Comparison of ENCODE assay signal across 28 cellular contexts in the genomic region with DNA sequence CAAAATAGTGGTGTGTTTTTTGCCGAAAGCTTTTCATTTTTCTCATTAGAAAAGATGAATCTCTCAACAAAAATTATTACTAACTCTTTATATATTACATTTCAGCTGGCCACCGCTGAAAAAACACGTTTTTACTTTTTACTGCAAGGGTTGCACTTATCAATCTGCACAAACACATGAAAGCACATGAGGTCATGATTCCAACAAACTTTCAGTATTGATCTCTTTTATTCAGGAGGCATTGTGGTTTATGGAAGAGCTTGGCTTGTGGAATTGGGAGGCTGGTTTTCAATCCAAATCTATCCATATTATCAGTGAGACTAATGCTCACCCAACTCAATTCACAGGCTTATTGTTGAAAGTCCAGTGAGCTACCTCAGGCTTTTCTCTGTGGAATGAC.
"Had no signal": no experiment of that assay in that cellular context is flagged by ENCODE, and none has a peak within 500 bp of the region (broad histone marks: within the 10 kb centered on the region; RNA-seq: fewer than 3 reads in every experiment).

No MANE protein-coding gene starts in this region.

- DNase-seq: natural killer cell; occipital lobe; ovary; posterior cingulate gyrus; psoas muscle; right cardiac atrium; spleen; stimulated activated CD4-positive, alpha-beta T cell treated with anti-CD3 and anti-CD28 coated beads, Interleukin-12 subunit alpha, Interleukin-12 subunit beta, amount 100 ng/mL, for 4 hours; stimulated activated CD4-positive, alpha-beta T cell treated with anti-CD3 and anti-CD28 coated beads, Interleukin-1b, Interleukin-23, amount 100 ng/mL, for 48 hours; stimulated activated CD4-positive, alpha-beta T cell treated with anti-CD3 and anti-CD28 coated beads, Interleukin-4, amount 100 ng/mL, for 1 hour; stimulated activated CD4-positive, alpha-beta T cell treated with anti-CD3 and anti-CD28 coated beads, Interleukin-4, amount 100 ng/mL, for 4 hours; stimulated activated CD8-positive, alpha-beta memory T cell treated with anti-CD3 and anti-CD28 coated beads, Interleukin-4, amount 100 ng/mL, for 48 hours; stimulated activated naive CD4-positive, alpha-beta T cell; stimulated activated naive CD8-positive, alpha-beta T cell treated with anti-CD3 and anti-CD28 coated beads, Interleukin-15, amount 100 ng/mL, for 72 hours; stimulated activated naive CD8-positive, alpha-beta T cell treated with anti-CD3 and anti-CD28 coated beads, Interleukin-15, Interleukin-2, amounts not matched to agents 100 U/mL and 50 U/mL, for 24 hours; substantia nigra; testis; tibial artery; transverse colon; upper lobe of right lung; uterus had no signal

- H3K9ac ChIP-seq: neural progenitor cell, parathyroid adenoma had no signal

- H3K27me3 ChIP-seq: neural progenitor cell, ovary, spleen, suprapubic skin, testis, tibial artery, transverse colon, upper lobe of right lung, uterus had no signal

- H3K9me3 ChIP-seq: ovary, psoas muscle, spleen, suprapubic skin, testis, tibial artery, transverse colon, upper lobe of right lung, uterus had no signal

- H2AFZ ChIP-seq: neural progenitor cell, parathyroid adenoma had no signal

- H3K27ac ChIP-seq: neural progenitor cell, ovary, parathyroid adenoma, psoas muscle, skin epidermis, spleen, suprapubic skin, testis, tibial artery, transverse colon, upper lobe of right lung, uterus had no signal

- H3K4me1 ChIP-seq: neural progenitor cell, parathyroid adenoma, psoas muscle, spleen, suprapubic skin, testis, tibial artery, transverse colon, upper lobe of right lung, uterus had no signal

- H3K36me3 ChIP-seq: neural progenitor cell, ovary, spleen, suprapubic skin, tibial artery, transverse colon, upper lobe of right lung, uterus had no signal

- H3K79me2 ChIP-seq: parathyroid adenoma had no signal

- H3K4me2 ChIP-seq: neural progenitor cell, smooth muscle cell had no signal

- H3K4me3 ChIP-seq: neural progenitor cell, ovary, psoas muscle, skin epidermis, smooth muscle cell, spleen, suprapubic skin, testis, tibial artery, transverse colon, upper lobe of right lung, uterus had no signal

- ATAC-seq: natural killer cell; psoas muscle; right cardiac atrium; sciatic nerve; stimulated activated memory B cell treated with anti-CD40 and anti-IgM and Interleukin-4, amounts not matched to agents 10 μg/mL and 1 μg/mL and 100 μg/mL, for 72 hours; stimulated activated naive CD8-positive, alpha-beta T cell treated with anti-CD3 and anti-CD28 coated beads, Interleukin-15, amount 100 ng/mL, for 72 hours; stimulated activated naive CD8-positive, alpha-beta T cell treated with anti-CD3 and anti-CD28 coated beads, Interleukin-15, Interleukin-2, amounts not matched to agents 100 U/mL and 50 U/mL, for 24 hours; upper lobe of right lung had no signal
